Comparison of ENCODE assay signal across 7 cellular contexts in genomic region chr16:69187387-69187890, GRCh38. TPM values are rescaled to one million over a fixed set of nuclear protein-coding genes. Genes with fewer than 3 reads are reported as not detected.
DNase-seq lines count a peak whose midpoint lies in the region; TF ChIP-seq lines count a peak whose summit lies in the region.

No MANE protein-coding gene starts in this region.

- peak overlapping the region; percentile 81 for H3K4me3 ChIP-seq in HFF-Myc (replicated peaks; ENCODE audit: low read depth, low read length)
- H3K4me3 ChIP-seq in NT2/D1 (ENCODE audit: insufficient read length, low read depth) = peak overlapping the region; percentile 77
- H3K4me3 ChIP-seq in fibroblast of villous mesenchyme (ENCODE audit: low read depth, low read length) = peak overlapping the region; percentile 84
- H3K4me3 ChIP-seq in neuron (ENCODE audit: low read length) = peak overlapping the region; percentile 71

- peak; percentile 66 for DNase-seq in GM13977 (ENCODE audit: low spot score)
- DNase-seq in HFF-Myc (ENCODE audit: extremely low read depth, low read depth) = no peak
- DNase-seq in NT2/D1 (ENCODE audit: low read depth, low spot score) = peak; percentile 6
- peak; percentile 24 for DNase-seq in activated T-helper 9 cell treated with anti-CD3 and anti-CD28 coated beads, Interleukin-2, amount 50 U/mL, for 16 hours (ENCODE audit: low read depth)
- DNase-seq in fibroblast of villous mesenchyme (ENCODE audit: low read depth) = peak; percentile 48
- peak; percentile 54 for DNase-seq in ureter (ENCODE audit: low spot score)

- H3K36me3 ChIP-seq in NT2/D1 (ENCODE audit: insufficient read depth, insufficient read length, low read length) (peaks cover 2% of the 10 kb centered on the region), neuron (ENCODE audit: insufficient read depth, low read length) (peaks cover 3% of the 10 kb centered on the region)

- H3K4me1 ChIP-seq in NT2/D1 (ENCODE audit: insufficient read depth, insufficient read length) (peaks cover 3% of the 10 kb centered on the region), neuron (ENCODE audit: insufficient read depth, low read length) (peaks cover 20% of the 10 kb centered on the region)

- in situ Hi-C loops in GM13977 (cut with MboI; ENCODE audit: low pct_unique_long_range_greater_than_20kb, low sequenced_read_pairs, unreplicated experiment) = no loop called here

- peak overlapping the region; percentile 97 for H3K9ac ChIP-seq in NT2/D1 (ENCODE audit: insufficient read length, low read depth)

- H3K9me3 ChIP-seq in NT2/D1 (ENCODE audit: insufficient read depth, low read length) = no peaks in the 10 kb centered on the region
- no peaks in the 10 kb centered on the region for H3K9me3 ChIP-seq in neuron (ENCODE audit: low read length)

- no peaks in the 10 kb centered on the region for H3K27me3 ChIP-seq in NT2/D1 (ENCODE audit: insufficient read depth, insufficient read length)
- no peaks in the 10 kb centered on the region for H3K27me3 ChIP-seq in neuron (ENCODE audit: insufficient read depth, low read length)

- TF ChIP-seq CTCF in GM13977 (IDR thresholded peaks at IDR 0.05; ENCODE audit: extremely low read depth, insufficient read depth, missing control alignments) (no peak), HFF-Myc (IDR thresholded peaks at IDR 0.05; ENCODE audit: low read depth, low read length, missing control alignments) (no peak), fibroblast of villous mesenchyme (IDR thresholded peaks at IDR 0.05; ENCODE audit: insufficient read depth, low read depth, low read length) (no peak)

- no peak overlapping the region for H2AFZ ChIP-seq in neuron (ENCODE audit: low read depth, low read length)

RNA-seq across cellular contexts. Expression of gene SNTB2, which starts 0.5 kb away (rescaled TPM):
- total RNA-seq in fibroblast of villous mesenchyme = 40.9 and 73.4 TPM in 2 replicates
- 45.7 TPM for total RNA-seq in ureter

RNA-seq across cellular contexts. Expression of gene UTP4, which starts 55.0 kb away (rescaled TPM):
- total RNA-seq in fibroblast of villous mesenchyme (15.1 and 22.5 TPM in 2 replicates), ureter (47.4 TPM)

RNA-seq across cellular contexts. Expression of gene CHTF8, which starts 55.1 kb away (rescaled TPM):
- 40.6 and 65.2 TPM in 2 replicates for total RNA-seq in fibroblast of villous mesenchyme
- 133 TPM for total RNA-seq in ureter
